ENCODE assay signal across 8 cellular contexts in genomic region chr3:195895078-195895899, GRCh38. TPM values are rescaled to one million over a fixed set of nuclear protein-coding genes. Genes with fewer than 3 reads are reported as not detected.
A peak's percentile ranks its signal among the peaks of the same experiment; 100 is the strongest.
DNase-seq lines count a peak whose midpoint lies in the region; ATAC-seq lines count a peak whose summit lies in the region.

No MANE protein-coding gene starts in this region.

- peak overlapping the region; percentile 86 to 95 for H3K27ac Mint-ChIP-seq in activated naive CD4-positive, alpha-beta T cell treated with anti-CD3 and anti-CD28 coated beads, Interleukin-2, amount 50 U/mL, for 72 hours

- peak overlapping the region; percentile 55 for H3K9ac ChIP-seq in HUES64 (ENCODE audit: low read depth, low read length)
- H3K9ac ChIP-seq in rectal smooth muscle tissue (ENCODE audit: low read length): no peak overlapping the region

- DNase-seq in COR-L47 (lab: John Stamatoyannopoulos, UW): peak; percentile 46
- peak; percentile 58 to 63 for DNase-seq in SJSA1 (ENCODE audit: low read depth in 1 of 2, low spot score in 2 of 2)
- DNase-seq in activated naive CD4-positive, alpha-beta T cell treated with anti-CD3 and anti-CD28 coated beads, Interleukin-2, amount 50 U/mL, for 72 hours (ENCODE audit: low spot score in 2 of 2): peak; percentile 68 to 72
- DNase-seq in left ventricle myocardium superior: peak; percentile 71
- DNase-seq in NCI-H1048 (lab: John Stamatoyannopoulos, UW): no peak

- no peaks in the 10 kb centered on the region for H3K9me3 ChIP-seq in HUES64 (ENCODE audit: insufficient read depth, low read depth, low read length)
- no peaks in the 10 kb centered on the region for H3K9me3 ChIP-seq in SJSA1 (replicated peaks)

- H3K36me3 ChIP-seq in HUES64 (ENCODE audit: insufficient read depth, low read length) (no peaks in the 10 kb centered on the region), SJSA1 (no peaks in the 10 kb centered on the region), rectal smooth muscle tissue (ENCODE audit: control insufficient read depth, insufficient read depth, low read length) (no peaks in the 10 kb centered on the region)

- H3K27me3 ChIP-seq in HUES64 (ENCODE audit: insufficient read depth, low read length) (no peaks in the 10 kb centered on the region), SJSA1 (replicated peaks) (no peaks in the 10 kb centered on the region), rectal smooth muscle tissue (ENCODE audit: control insufficient read depth, insufficient read depth, low read length) (no peaks in the 10 kb centered on the region)

- ATAC-seq in GM21381 (IDR thresholded peaks at IDR 0.05; ENCODE audit: unreplicated experiment): peak; percentile 47
- peak; percentile 80 to 82 for ATAC-seq in activated naive CD4-positive, alpha-beta T cell treated with anti-CD3 and anti-CD28 coated beads, Interleukin-2, amount 50 U/mL, for 72 hours
- peak; percentile 29 for ATAC-seq in left ventricle myocardium superior

- H3K9me3 Mint-ChIP-seq in activated naive CD4-positive, alpha-beta T cell treated with anti-CD3 and anti-CD28 coated beads, Interleukin-2, amount 50 U/mL, for 72 hours: no peaks in the 10 kb centered on the region

- H3K27ac ChIP-seq in HUES64 (ENCODE audit: low read depth, low read length) (no peak overlapping the region), SJSA1 (no peak overlapping the region), rectal smooth muscle tissue (ENCODE audit: low read depth, low read length) (peak overlapping the region; percentile 84)

- H3K4me1 ChIP-seq in HUES64 (ENCODE audit: insufficient read depth, low read length) (peaks cover 28% of the 10 kb centered on the region), SJSA1 (replicated peaks) (peaks cover 27% of the 10 kb centered on the region), rectal smooth muscle tissue (ENCODE audit: control insufficient read depth, insufficient read depth, low read length) (peaks cover 34% of the 10 kb centered on the region)

- WGBS in HUES64: under 1% methylated on average over 60 of the region's 60 CpGs

- intact Hi-C loops in left ventricle myocardium superior (cut with micrococcal nuclease): loop anchor here (5.0 kb wide), 1 partner anchor 33 kb away; no protein-coding TSS in a partner anchor

- peak overlapping the region; percentile 66 for H3K4me3 ChIP-seq in HUES64 (ENCODE audit: low read length)
- peak overlapping the region; percentile 49 for H3K4me3 ChIP-seq in SJSA1
- H3K4me3 ChIP-seq in rectal smooth muscle tissue (ENCODE audit: low read length): peak overlapping the region; percentile 72

- H3K36me3 Mint-ChIP-seq in activated naive CD4-positive, alpha-beta T cell treated with anti-CD3 and anti-CD28 coated beads, Interleukin-2, amount 50 U/mL, for 72 hours: peaks cover 0 to 8% of the 10 kb centered on the region in 2 donors

RNA-seq across cellular contexts. Expression of gene TNK2, which starts 13.1 kb away (rescaled TPM):
- polyA plus RNA-seq in HUES64 (2013, experiment 1 of 2): 14.5 TPM
- 14.1 TPM for polyA plus RNA-seq in HUES64 (2013, experiment 2 of 2)
- total RNA-seq in SJSA1 (2014; rRNA removed; shearing (Covaris generic)): 1.8 and 2.2 TPM in 2 replicates
- 10 to 100 TPM; 55.1 to 78.1 TPM for total RNA-seq in activated naive CD4-positive, alpha-beta T cell treated with anti-CD3 and anti-CD28 coated beads, Interleukin-2, amount 50 U/mL, for 72 hours
- 28.9 TPM for total RNA-seq in left ventricle myocardium superior

Comparison
In these comparisons a context has a peak if more than half of its experiments do, and no peak if none do; other contexts are left out.
1. ATAC-seq: peak in every context shown above with its lines; median percentile 81 in activated naive CD4-positive, alpha-beta T cell treated with anti-CD3 and anti-CD28 coated beads, Interleukin-2, amount 50 U/mL, for 72 hours; 47 in GM21381; 29 in left ventricle myocardium superior.